In genomic region chr2:240428245-240428644, GRCh38 we compare ENCODE assay signal across 15 cellular contexts.
"Had no signal": no experiment of that assay in that cellular context is flagged by ENCODE, and none has a peak within 500 bp of the region (broad histone marks: within the 10 kb centered on the region; RNA-seq: fewer than 3 reads in every experiment).

No MANE protein-coding gene starts in this region.

- DNase-seq: activated B cell treated with CpG ODN at 0.5 μM for 24 hours; activated effector memory CD4-positive, alpha-beta T cell treated with Interleukin-2 at 50 U/mL for 16 hours; central memory CD4-positive, alpha-beta T cell; cortex of kidney; effector CD8-positive, alpha-beta T cell; gastrocnemius medialis; natural killer cell; psoas muscle; SIG-M5; stimulated activated CD4-positive, alpha-beta T cell treated with anti-CD3 and anti-CD28 coated beads, Interleukin-2, amount 100 ng/mL, for 48 hours; T-helper 17 cell; trophoblast cell had no signal

- H3K9me3 Mint-ChIP-seq: activated B cell treated with CpG ODN at 0.5 μM for 24 hours, natural killer cell had no signal

- H3K27ac Mint-ChIP-seq: activated B cell treated with CpG ODN at 0.5 μM for 24 hours, natural killer cell, T-helper 17 cell had no signal

- ATAC-seq: gastrocnemius medialis, left lung, natural killer cell, psoas muscle, right lobe of liver, T-helper 17 cell had no signal

- H3K4me3 ChIP-seq: adrenal gland, gastrocnemius medialis, left lung, psoas muscle, right lobe of liver had no signal

- H3K27me3 ChIP-seq: adrenal gland, gastrocnemius medialis, right lobe of liver had no signal

- H3K4me1 Mint-ChIP-seq: activated B cell treated with CpG ODN at 0.5 μM for 24 hours, natural killer cell, T-helper 17 cell had no signal

- H3K9me3 ChIP-seq: adrenal gland, gastrocnemius medialis, psoas muscle, right lobe of liver had no signal

- H3K36me3 ChIP-seq: adrenal gland, gastrocnemius medialis, left lung, right lobe of liver had no signal

- H3K27ac ChIP-seq: adrenal gland, gastrocnemius medialis, left lung, psoas muscle, right lobe of liver had no signal

- H3K4me3 Mint-ChIP-seq: activated B cell treated with CpG ODN at 0.5 μM for 24 hours, natural killer cell, T-helper 17 cell had no signal

- H3K36me3 Mint-ChIP-seq: natural killer cell had no signal

- H3K4me1 ChIP-seq: adrenal gland, gastrocnemius medialis, left lung, psoas muscle had no signal
